1 cellular context compared by ENCODE assay signal in the genomic region with DNA sequence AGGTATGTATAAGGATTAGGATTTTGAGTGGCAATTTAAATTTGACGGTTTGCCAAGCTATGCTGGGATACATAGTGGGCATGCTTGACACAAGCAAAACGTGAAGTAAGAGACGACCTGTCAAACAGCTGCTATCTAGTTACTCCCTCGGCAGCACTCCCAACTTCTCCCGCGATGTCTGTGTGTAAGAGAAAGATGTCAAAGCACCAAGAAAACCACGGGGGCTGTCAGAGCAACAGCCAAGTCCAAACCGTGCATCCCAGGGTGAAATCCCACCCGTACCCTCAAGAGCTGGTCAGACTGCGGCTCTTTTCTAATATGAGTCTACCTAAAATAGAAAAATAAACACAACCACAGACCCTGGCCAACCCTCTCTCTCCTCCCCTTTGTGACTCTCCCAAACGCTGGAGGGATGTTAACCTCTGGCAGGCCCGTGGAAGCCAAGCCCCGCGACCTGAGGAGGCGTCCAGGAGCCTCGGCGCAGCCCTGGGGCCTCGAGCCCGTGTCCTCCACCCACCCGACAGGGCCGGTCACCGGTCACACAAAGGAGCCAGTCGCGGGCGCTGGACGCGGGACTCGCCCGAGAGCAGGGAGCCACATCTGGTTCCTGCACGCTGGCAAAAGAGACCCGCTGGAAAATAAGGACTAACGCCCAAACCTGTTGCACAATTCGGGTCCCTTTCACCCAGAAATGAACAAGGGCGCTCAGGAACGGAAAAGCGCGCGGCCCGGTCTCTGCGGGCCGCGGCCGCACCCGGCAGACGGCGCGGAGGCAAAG.
TF ChIP-seq lines count a peak whose summit lies in the region.

No MANE protein-coding gene starts in this region.

TF ChIP-seq in endothelial cell of umbilical vein, 7 proteins besides CTCF, POLR2A, EP300 and RAD21:
- no peak for TF ChIP-seq GATA2 (IDR thresholded peaks at IDR 0.05; ENCODE audit: insufficient read depth, insufficient read length, low read depth, low read length)
- TF ChIP-seq MYC (IDR thresholded peaks at IDR 0.05; ENCODE audit: low read depth, low read length), result no peak
- TF ChIP-seq POLR2AphosphoS5 (IDR thresholded peaks at IDR 0.05; ENCODE audit: insufficient read depth, low read depth, low read length), result no peak
- TF ChIP-seq, protein P1, sequence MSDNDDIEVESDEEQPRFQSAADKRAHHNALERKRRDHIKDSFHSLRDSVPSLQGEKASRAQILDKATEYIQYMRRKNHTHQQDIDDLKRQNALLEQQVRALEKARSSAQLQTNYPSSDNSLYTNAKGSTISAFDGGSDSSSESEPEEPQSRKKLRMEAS (IDR thresholded peaks at IDR 0.05; ENCODE audit: insufficient read depth, insufficient read length), result no peak
- no peak for TF ChIP-seq EZH2 (IDR thresholded peaks at IDR 0.05; ENCODE audit: borderline replicate concordance, low read depth, low read length, severe bottlenecking)
- TF ChIP-seq JUN (IDR thresholded peaks at IDR 0.05; ENCODE audit: borderline replicate concordance, insufficient read depth, insufficient read length, low read depth), result no peak
- no peak for TF ChIP-seq FOS (IDR thresholded peaks at IDR 0.05; ENCODE audit: borderline replicate concordance, insufficient read depth, low read length)
